8 cellular contexts compared by ENCODE assay signal in genomic region chr4:101346562-101347266, GRCh38. TPM values are rescaled to one million over a fixed set of nuclear protein-coding genes. Genes with fewer than 3 reads are reported as not detected.
DNase-seq lines count a peak whose midpoint lies in the region; ATAC-seq and TF ChIP-seq lines count a peak whose summit lies in the region.

No MANE protein-coding gene starts in this region.

- POLR2A ChIA-PET in BJ (lab: Charles Lee): interaction anchor here (0.7 kb wide), 1 partner anchor 424 kb away, joined by 3 read pairs; no protein-coding TSS in a partner anchor

- peak in 1 of 2 donors; percentile 21 for TF ChIP-seq POLR2A in Peyer's patch (IDR thresholded peaks at IDR 0.05)

- peak overlapping the region; percentile 70 for H3K27ac Mint-ChIP-seq in activated naive CD4-positive, alpha-beta T cell treated with anti-CD3 and anti-CD28 coated beads for 36 hours

- H3K27me3 ChIP-seq in BJ (ENCODE audit: control insufficient read depth, insufficient read depth, low read length) (no peaks in the 10 kb centered on the region), Peyer's patch (no peaks in the 10 kb centered on the region), tibial artery (no peaks in the 10 kb centered on the region)

- H3K4me1 ChIP-seq in Peyer's patch (peaks cover 0 to 22% (median 0%) of the 10 kb centered on the region in 4 donors), tibial artery (peaks cover 0 to 34% (median 22%) of the 10 kb centered on the region in 4 donors)

- H3K4me3 Mint-ChIP-seq in activated naive CD4-positive, alpha-beta T cell treated with anti-CD3 and anti-CD28 coated beads for 36 hours: peak overlapping the region; percentile 95

- peak overlapping the region; percentile 86 to 99 (median 96) for H3K27ac ChIP-seq in Peyer's patch
- H3K27ac ChIP-seq in tibial artery: peak overlapping the region; percentile 90 to 94

- ATAC-seq in GM19043 (IDR thresholded peaks at IDR 0.05; ENCODE audit: low read depth, unreplicated experiment): peak; percentile 4
- peak; percentile 31 for ATAC-seq in HG03354 (IDR thresholded peaks at IDR 0.05; ENCODE audit: poor library complexity, severe bottlenecking, unreplicated experiment)

- no peaks in the 10 kb centered on the region for H3K9me3 Mint-ChIP-seq in activated naive CD4-positive, alpha-beta T cell treated with anti-CD3 and anti-CD28 coated beads for 36 hours

- no peaks in the 10 kb centered on the region for H3K36me3 Mint-ChIP-seq in activated naive CD4-positive, alpha-beta T cell treated with anti-CD3 and anti-CD28 coated beads for 36 hours (ENCODE audit: low read depth)

- CTCF ChIA-PET in BJ (lab: Yijun Ruan, JAX): interaction anchor here (0.5 to 1.6 kb wide), 3 partner anchors 10 to 1195 kb away, joined by 4 to 7 read pairs (median 4); no protein-coding TSS in a partner anchor
- CTCF ChIA-PET in activated naive CD4-positive, alpha-beta T cell treated with anti-CD3 and anti-CD28 coated beads for 36 hours (lab: Charles Lee): interaction anchor here (0.5 to 0.7 kb wide), 3 partner anchors 23 to 62 kb away, joined by 3 to 4 read pairs (median 4); no protein-coding TSS in a partner anchor

- no peak for TF ChIP-seq CTCF in BJ (IDR thresholded peaks at IDR 0.05; ENCODE audit: insufficient read depth, low read depth, low read length)
- TF ChIP-seq CTCF in Peyer's patch (IDR thresholded peaks at IDR 0.05): peak in 2 of 6 experiments; percentile 7 to 35
- peak in 1 of 2 experiments; percentile 5 for TF ChIP-seq CTCF in tibial artery (IDR thresholded peaks at IDR 0.05)

- H3K9me3 ChIP-seq in Peyer's patch (no peaks in the 10 kb centered on the region), tibial artery (no peaks in the 10 kb centered on the region)

- DNase-seq in BJ (ENCODE audit: low read depth): no peak
- DNase-seq in Peyer's patch: peak; percentile 66 to 83 (median 79)
- DNase-seq in activated naive CD4-positive, alpha-beta T cell treated with anti-CD3 and anti-CD28 coated beads for 36 hours: peak; percentile 50
- DNase-seq in germinal center (ENCODE audit: low spot score): peak; percentile 69
- peak; percentile 64 for DNase-seq in occipital lobe (lab: John Stamatoyannopoulos, UW)
- DNase-seq in tibial artery: peak; percentile 49 to 78

- H3K4me1 Mint-ChIP-seq in activated naive CD4-positive, alpha-beta T cell treated with anti-CD3 and anti-CD28 coated beads for 36 hours (ENCODE audit: low read depth): peaks cover 27% of the 10 kb centered on the region

- peaks cover 31% of the 10 kb centered on the region for H3K27me3 Mint-ChIP-seq in activated naive CD4-positive, alpha-beta T cell treated with anti-CD3 and anti-CD28 coated beads for 36 hours (ENCODE audit: low read depth)

- intact Hi-C loops in activated naive CD4-positive, alpha-beta T cell treated with anti-CD3 and anti-CD28 coated beads for 36 hours (cut with micrococcal nuclease): loop anchor here (1.0 to 10.0 kb wide), 16 partner anchors 18 to 1481 kb away; partner anchors contain the start of genes MANBA, SLC39A8 and UBE2D3
- intact Hi-C loops in tibial artery (cut with DNase I; ENCODE audit: low total_unique reads): no loop called here

- H3K36me3 ChIP-seq in BJ (ENCODE audit: control insufficient read depth, insufficient read depth, low read length) (no peaks in the 10 kb centered on the region), Peyer's patch (no peaks in the 10 kb centered on the region), tibial artery (no peaks in the 10 kb centered on the region)

- H3K4me3 ChIP-seq in BJ (ENCODE audit: low read depth, low read length) (peak overlapping the region; percentile 69), Peyer's patch (peak overlapping the region; percentile 66 to 98 (median 94)), tibial artery (peak overlapping the region; percentile 86 to 98)

RNA-seq across cellular contexts. Expression of gene PPP3CA, which starts 0.6 kb away (rescaled TPM):
- polyA plus RNA-seq in BJ (2011; rRNA removed): 10.6 and 20.0 TPM in 2 replicates
- polyA minus RNA-seq in BJ (2011; rRNA and poly(A)+ RNA removed): 26.2 and 30.3 TPM in 2 replicates
- total RNA-seq in Peyer's patch (10 to 100 TPM; 19.0 to 39.6 (median 20.3) TPM), occipital lobe (159 TPM)
- total RNA-seq in activated naive CD4-positive, alpha-beta T cell treated with anti-CD3 and anti-CD28 coated beads for 36 hours: 1 to 10 TPM; 2.4 to 3.4 TPM

Comparison
In these comparisons a context has a peak if more than half of its experiments do, and no peak if none do; other contexts are left out.
1. RNA of gene PPP3CA, which starts 0.6 kb away (total RNA-seq): 159 TPM in occipital lobe (single experiment) and 19.0 to 39.6 TPM in Peyer's patch; 2.4 to 3.4 TPM in activated naive CD4-positive, alpha-beta T cell treated with anti-CD3 and anti-CD28 coated beads for 36 hours; every median in the first group is over 4 times any median in the second.
2. Peak in every context shown above with its lines, with median percentiles within 50 percentile points of each other: H3K4me3 ChIP-seq.